Comparison of ENCODE assay signal across 17 cellular contexts in the genomic region with DNA sequence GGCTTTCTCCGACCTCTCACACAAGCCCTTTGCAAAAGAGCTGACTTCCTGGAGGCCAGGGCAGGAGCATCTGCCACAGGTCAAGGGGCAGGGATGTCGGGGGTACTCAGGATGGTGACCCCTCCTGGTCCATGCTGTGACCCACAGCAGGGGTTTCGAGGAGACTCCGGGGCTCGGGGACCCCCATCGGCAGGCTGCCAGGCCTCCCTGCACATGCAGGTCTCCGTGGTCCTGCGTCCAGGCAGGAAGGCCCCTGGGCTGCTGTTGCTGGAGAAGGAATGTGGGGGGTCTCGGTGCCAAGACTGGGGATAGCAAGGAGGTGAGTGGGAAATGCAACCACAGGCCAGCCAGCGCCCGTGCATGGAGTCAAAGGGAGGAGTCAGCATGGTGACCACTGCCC.
"Had no signal": no experiment of that assay in that cellular context is flagged by ENCODE, and none has a peak within 500 bp of the region (broad histone marks: within the 10 kb centered on the region; RNA-seq: fewer than 3 reads in every experiment).

No MANE protein-coding gene starts in this region.

- H3K27me3 Mint-ChIP-seq: activated CD8-positive, alpha-beta T cell treated with anti-CD3 and anti-CD28 coated beads for 36 hours had no signal

- H3K36me3 Mint-ChIP-seq: activated naive CD4-positive, alpha-beta T cell treated with anti-CD3 and anti-CD28 coated beads, Interleukin-2, amount 50 U/mL, for 72 hours had no signal

- DNase-seq: activated CD4-positive, alpha-beta T cell treated with anti-CD3 and anti-CD28 coated beads for 4 hours; activated CD8-positive, alpha-beta memory T cell treated with anti-CD3 and anti-CD28 coated beads, Interleukin-2, amount 50 U/mL, for 4 hours; activated CD8-positive, alpha-beta T cell treated with anti-CD3 and anti-CD28 coated beads for 36 hours; activated naive CD4-positive, alpha-beta T cell; caudate nucleus; Kasumi-1; KBM-7; NCI-H1105 treated with DMSO at 0.1 percent for 48 hours; NCI-H1436 treated with DMSO at 0.1 percent for 48 hours; NCI-H187; NCI-H2081; NCI-H446; NCI-H524; SHP77 treated with DMSO at 0.1 percent for 48 hours had no signal

- H3K9me3 Mint-ChIP-seq: activated CD8-positive, alpha-beta T cell treated with anti-CD3 and anti-CD28 coated beads for 36 hours; activated naive CD4-positive, alpha-beta T cell treated with anti-CD3 and anti-CD28 coated beads, Interleukin-2, amount 50 U/mL, for 72 hours; T-helper 1 cell treated with Interleukin-12 subunit alpha and Interleukin-12 subunit beta and Interleukin-4 antibody, amounts not matched to agents 30 μg/mL and 1 μg/mL, for 36 hours had no signal

- H3K27ac Mint-ChIP-seq: activated CD8-positive, alpha-beta T cell treated with anti-CD3 and anti-CD28 coated beads for 36 hours; activated naive CD4-positive, alpha-beta T cell treated with anti-CD3 and anti-CD28 coated beads, Interleukin-2, amount 50 U/mL, for 72 hours; T-helper 1 cell treated with Interleukin-12 subunit alpha and Interleukin-12 subunit beta and Interleukin-4 antibody, amounts not matched to agents 30 μg/mL and 1 μg/mL, for 36 hours had no signal

- H3K4me3 Mint-ChIP-seq: activated CD8-positive, alpha-beta T cell treated with anti-CD3 and anti-CD28 coated beads for 36 hours; T-helper 1 cell treated with Interleukin-12 subunit alpha and Interleukin-12 subunit beta and Interleukin-4 antibody, amounts not matched to agents 30 μg/mL and 1 μg/mL, for 36 hours had no signal

- ATAC-seq: activated CD4-positive, CD25-positive, alpha-beta regulatory T cell treated with anti-CD3 and anti-CD28 coated beads, Interleukin-2, amount 50 U/mL, for 24 hours; activated CD8-positive, alpha-beta T cell treated with anti-CD3 and anti-CD28 coated beads for 36 hours; activated naive CD4-positive, alpha-beta T cell treated with anti-CD3 and anti-CD28 coated beads, Interleukin-2, amount 50 U/mL, for 72 hours had no signal
